Comparison of ENCODE assay signal across 9 cellular contexts in the genomic region with DNA sequence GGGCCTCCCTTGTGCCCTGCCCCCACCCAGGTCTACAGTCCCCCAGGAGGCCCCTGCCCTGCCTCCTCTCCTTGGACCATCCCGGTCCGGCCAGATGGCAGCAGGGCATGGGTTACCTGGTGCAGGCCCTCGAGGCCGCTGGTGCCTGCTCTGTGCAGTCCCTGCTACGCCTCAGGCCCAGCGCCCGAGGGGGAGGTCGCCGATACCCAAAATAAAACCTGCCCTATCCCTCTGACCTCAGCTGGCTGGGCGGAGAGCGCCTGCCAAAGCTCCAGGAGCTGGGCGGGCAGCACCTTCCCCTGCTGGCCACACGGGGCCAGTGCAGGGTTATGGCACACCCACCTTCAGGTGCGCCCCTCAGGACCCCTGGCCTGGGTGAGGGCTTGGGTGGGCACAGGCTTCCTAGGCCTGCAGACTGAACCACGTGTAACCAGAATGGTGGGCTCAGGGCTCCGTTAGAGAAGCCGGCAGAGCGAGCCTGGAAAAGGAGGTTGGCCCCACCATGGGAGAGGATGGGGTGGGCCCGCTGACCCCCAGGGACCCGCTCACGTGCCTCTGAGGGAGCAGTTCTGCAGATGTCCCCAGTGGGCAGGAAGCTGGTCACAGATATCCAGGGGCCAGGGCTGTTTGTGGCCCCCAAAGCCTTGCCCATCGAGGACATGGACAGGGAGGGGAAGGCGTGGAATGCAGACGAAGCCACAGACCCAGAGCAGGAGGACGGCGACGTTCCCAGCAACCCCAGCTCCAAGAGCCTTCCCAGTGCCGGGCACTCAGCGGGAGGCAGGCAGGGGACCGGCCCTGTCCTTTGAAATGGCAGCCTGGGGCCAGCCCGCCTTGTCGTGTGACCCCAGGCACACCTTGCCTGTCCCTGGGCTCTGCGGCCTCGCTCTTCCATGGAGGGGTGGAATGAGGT. TPM values are rescaled to one million over a fixed set of nuclear protein-coding genes. Genes with fewer than 3 reads are reported as not detected.
DNase-seq lines count a peak whose midpoint lies in the region; ATAC-seq and TF ChIP-seq lines count a peak whose summit lies in the region.
"Had no signal": no experiment of that assay in that cellular context is flagged by ENCODE, and none has a peak within 500 bp of the region (broad histone marks: within the 10 kb centered on the region; RNA-seq: fewer than 3 reads in every experiment).

No MANE protein-coding gene starts in this region.

- peak; percentile 16 for TF ChIP-seq CTCF in AG04449 (IDR thresholded peaks at IDR 0.05; ENCODE audit: insufficient read depth, low read length, missing control alignments)
- TF ChIP-seq CTCF in choroid plexus epithelial cell (conservative IDR thresholded peaks at IDR 0.05; ENCODE audit: low read depth, low read length) = peak; percentile 39
- peak; percentile 67 for TF ChIP-seq CTCF in mesothelial cell of epicardium (IDR thresholded peaks at IDR 0.05; ENCODE audit: unreplicated experiment)

- H3K27ac Mint-ChIP-seq in mesothelial cell of epicardium = no peak overlapping the region
- H3K27ac Mint-ChIP-seq in activated naive CD8-positive, alpha-beta T cell treated with anti-CD3 and anti-CD28 coated beads, Interleukin-2, amount 50 U/mL, for 24 hours = no peak overlapping the region

- DNase-seq in AG04449 (ENCODE audit: low read depth, low spot score) (no peak), GM23248 (peak; percentile 12), choroid plexus epithelial cell (ENCODE audit: low read depth) (no peak), mesothelial cell of epicardium (ENCODE audit: low spot score in 2 of 2, unreplicated experiment in 2 of 2) (no peak), NCI-H2081 treated with DMSO at 0.1 percent for 48 hours (lab: John Stamatoyannopoulos, UW) (no peak), glomerular visceral epithelial cell (ENCODE audit: extremely low spot score) (no peak)
- no peak for DNase-seq in activated naive CD8-positive, alpha-beta T cell treated with anti-CD3 and anti-CD28 coated beads, Interleukin-2, amount 50 U/mL, for 24 hours
- DNase-seq: NCI-H82 had no signal

- H3K9me2 ChIP-seq in GM23248 (ENCODE audit: insufficient read depth) = no peaks in the 10 kb centered on the region

- H3K9ac ChIP-seq in GM23248 = no peak overlapping the region

- peaks cover 3% of the 10 kb centered on the region for H3K27me3 Mint-ChIP-seq in mesothelial cell of epicardium (ENCODE audit: low read depth)
- H3K27me3 Mint-ChIP-seq in activated naive CD8-positive, alpha-beta T cell treated with anti-CD3 and anti-CD28 coated beads, Interleukin-2, amount 50 U/mL, for 24 hours = peaks cover 5% of the 10 kb centered on the region

- no peaks in the 10 kb centered on the region for H3K36me3 Mint-ChIP-seq in mesothelial cell of epicardium
- no peaks in the 10 kb centered on the region for H3K36me3 Mint-ChIP-seq in activated naive CD8-positive, alpha-beta T cell treated with anti-CD3 and anti-CD28 coated beads, Interleukin-2, amount 50 U/mL, for 24 hours (ENCODE audit: low read depth)

- H3K27me3 ChIP-seq in GM23248 (replicated peaks; ENCODE audit: insufficient read depth) = 0 out of 2 replicates have a peak, but pooled peaks cover 3% of the 10 kb centered on the region

- POLR2A ChIA-PET in AG04449 (lab: Yijun Ruan, JAX) = no interaction called here

- no peak overlapping the region for H3K27ac ChIP-seq in GM23248

- ATAC-seq in activated naive CD8-positive, alpha-beta T cell treated with anti-CD3 and anti-CD28 coated beads, Interleukin-2, amount 50 U/mL, for 24 hours = no peak
- ATAC-seq in GM19035 (IDR thresholded peaks at IDR 0.05; ENCODE audit: unreplicated experiment) = no peak

- H3K4me3 ChIP-seq in AG04449 (ENCODE audit: low read depth, low read length) = no peak overlapping the region
- H3K4me3 ChIP-seq in GM23248 = no peak overlapping the region
- no peak overlapping the region for H3K4me3 ChIP-seq in choroid plexus epithelial cell (ENCODE audit: low read depth, low read length)

- no peaks in the 10 kb centered on the region for H3K9me3 Mint-ChIP-seq in mesothelial cell of epicardium
- H3K9me3 Mint-ChIP-seq in activated naive CD8-positive, alpha-beta T cell treated with anti-CD3 and anti-CD28 coated beads, Interleukin-2, amount 50 U/mL, for 24 hours = peaks cover 8% of the 10 kb centered on the region

- H2AFZ ChIP-seq in GM23248 = no peak overlapping the region

- WGBS in GM23248 (ENCODE audit: low coverage in 1 of 2, low lambda C conversion rate in 2 of 2, missing lambda C conversion rate in 2 of 2), 2 experiments = 56 to 59% methylated on average over 24 to 29 of the region's 34 CpGs

- peaks cover 13% of the 10 kb centered on the region for H3K4me1 Mint-ChIP-seq in mesothelial cell of epicardium
- H3K4me1 Mint-ChIP-seq in activated naive CD8-positive, alpha-beta T cell treated with anti-CD3 and anti-CD28 coated beads, Interleukin-2, amount 50 U/mL, for 24 hours = peaks cover 14% of the 10 kb centered on the region

- no peaks in the 10 kb centered on the region for H4K20me1 ChIP-seq in GM23248 (ENCODE audit: insufficient read depth)

- no peak overlapping the region for H3K4me2 ChIP-seq in GM23248 (ENCODE audit: unreplicated experiment)

- H3K4me1 ChIP-seq in GM23248 (ENCODE audit: insufficient read depth) = no peaks in the 10 kb centered on the region

- no peaks in the 10 kb centered on the region for H3K36me3 ChIP-seq in GM23248 (ENCODE audit: low read depth)

- in situ Hi-C loops in GM23248 (cut with MboI) = no loop called here

- H3K4me3 Mint-ChIP-seq in mesothelial cell of epicardium = no peak overlapping the region
- no peak overlapping the region for H3K4me3 Mint-ChIP-seq in activated naive CD8-positive, alpha-beta T cell treated with anti-CD3 and anti-CD28 coated beads, Interleukin-2, amount 50 U/mL, for 24 hours

- no peaks in the 10 kb centered on the region for H3K79me2 ChIP-seq in GM23248 (ENCODE audit: insufficient read depth)

- H3K9me3 ChIP-seq in GM23248 (ENCODE audit: low read depth) = no peaks in the 10 kb centered on the region

- H3F3A ChIP-seq in GM23248 (ENCODE audit: insufficient read depth) = no peaks in the 10 kb centered on the region

- CTCF ChIA-PET in AG04449 (lab: Yijun Ruan, JAX) = interaction anchor here (1.3 to 1.6 kb wide), 2 partner anchors 34 to 227 kb away, joined by 3 to 5 read pairs; no protein-coding TSS in a partner anchor

RNA-seq across cellular contexts. Expression of gene TNNT3, which starts 1.7 kb away (rescaled TPM):
- total RNA-seq in GM23248 (2014; rRNA removed; shearing (Covaris generic)) = not detected in 2 replicates
- polyA plus RNA-seq in GM23248 (2016; fragmentation: Nextera tagmentation; extraction: Ambion mirVana) = not detected in 2 replicates
- total RNA-seq in mesothelial cell of epicardium = 15.2 to 19.0 TPM (median 18.0 TPM) in 3 replicates

RNA-seq across cellular contexts. Expression of gene PRR33, which starts 26.1 kb away (rescaled TPM):
- total RNA-seq in GM23248 (2014; rRNA removed; shearing (Covaris generic)) = not detected in 2 replicates
- not detected in 2 replicates for polyA plus RNA-seq in GM23248 (2016; fragmentation: Nextera tagmentation; extraction: Ambion mirVana)
- total RNA-seq in mesothelial cell of epicardium = not detected in 3 replicates

RNA-seq across cellular contexts. Expression of gene MRPL23, which starts 29.4 kb away (rescaled TPM):
- 47.7 and 70.6 TPM in 2 replicates for total RNA-seq in GM23248 (2014; rRNA removed; shearing (Covaris generic))
- polyA plus RNA-seq in GM23248 (2016; fragmentation: Nextera tagmentation; extraction: Ambion mirVana) = 40.5 and 40.9 TPM in 2 replicates
- total RNA-seq in mesothelial cell of epicardium = 37.7 to 40.3 TPM (median 39.4 TPM) in 3 replicates

Comparison
In these comparisons a context has a peak if more than half of its experiments do, and no peak if none do; other contexts are left out.
1. CTCF ChIP-seq: peak in every context shown above with its lines; median percentile 67 in mesothelial cell of epicardium; 39 in choroid plexus epithelial cell; 16 in AG04449.
2. RNA of gene TNNT3, which starts 1.7 kb away (total RNA-seq): 15.2 to 19.0 TPM in mesothelial cell of epicardium; not detected in GM23248; every median in the first group is over 10 times any median in the second.